8 cellular contexts compared by ENCODE assay signal in the genomic region with DNA sequence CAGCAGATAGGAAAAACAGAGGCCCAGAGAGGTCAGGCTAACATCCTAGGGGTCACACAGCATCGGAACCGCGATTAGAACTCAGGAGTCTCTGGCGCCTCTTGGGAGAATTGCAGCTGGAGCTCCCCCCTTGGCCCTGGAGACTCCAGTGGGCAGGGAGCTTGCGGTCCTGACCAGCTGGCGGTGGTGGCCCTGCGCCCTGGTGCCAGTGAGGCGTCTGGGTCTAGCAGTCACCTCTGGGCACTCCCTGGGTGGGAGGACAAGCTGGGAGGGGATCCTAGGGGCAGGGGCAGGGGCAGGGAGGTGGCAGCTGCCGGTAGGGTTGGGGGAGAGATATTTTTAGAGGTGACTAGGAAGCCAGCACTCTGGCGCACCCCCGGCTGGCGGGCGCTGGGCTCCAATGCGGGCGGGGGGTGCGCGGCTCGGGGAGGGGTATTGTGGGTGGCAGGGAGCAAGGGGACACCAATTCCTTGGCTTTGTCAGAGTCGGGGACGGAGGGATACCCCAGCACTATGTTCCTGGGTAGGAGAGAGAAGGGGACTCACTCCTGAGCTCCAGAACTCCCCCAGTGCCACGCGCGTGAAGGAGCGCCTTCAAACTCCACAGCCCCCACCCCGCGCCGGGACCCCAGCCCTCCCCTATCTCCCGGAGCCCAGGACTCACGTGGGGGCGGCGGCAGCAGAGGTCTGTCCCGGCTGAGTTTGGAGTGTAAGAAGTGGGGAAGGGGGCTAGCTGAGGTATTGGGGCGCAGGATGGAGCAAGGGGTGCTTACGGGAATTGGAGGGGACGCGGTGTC. TPM values are rescaled to one million over a fixed set of nuclear protein-coding genes. Genes with fewer than 3 reads are reported as not detected.
A peak's percentile ranks its signal among the peaks of the same experiment; 100 is the strongest.
DNase-seq lines count a peak whose midpoint lies in the region; ATAC-seq and TF ChIP-seq lines count a peak whose summit lies in the region.

No MANE protein-coding gene starts in this region.

- H3K9ac ChIP-seq in BLaER1: peak overlapping the region; percentile 48; the same call in 1 of the 2 replicates

- H3K4me1 ChIP-seq in BLaER1 (peaks cover 33% of the 10 kb centered on the region), adrenal gland (replicated peaks in 1 of 2) (peaks cover 8 to 10% of the 10 kb centered on the region in 2 donors)

- H3K4me3 ChIP-seq in BLaER1: peak overlapping the region; percentile 70
- H3K4me3 ChIP-seq in adrenal gland: peak overlapping the region in 2 of 4 donors; percentile 27 to 61

- H3K27me3 ChIP-seq in BLaER1 (peaks cover 51% of the 10 kb centered on the region), adrenal gland (peaks cover 2% of the 10 kb centered on the region)

- H3K36me3 ChIP-seq in BLaER1: no peaks in the 10 kb centered on the region
- no peaks in the 10 kb centered on the region for H3K36me3 ChIP-seq in adrenal gland (replicated peaks in 1 of 2)

- H4K20me1 ChIP-seq in BLaER1: peaks cover 2% of the 10 kb centered on the region; the same call in 1 of the 2 replicates

- no peak for TF ChIP-seq POLR2A in adrenal gland (IDR thresholded peaks at IDR 0.05)

- no peak for DNase-seq in chondrocyte (ENCODE audit: low spot score)
- no peak for DNase-seq in naive B cell
- DNase-seq in stimulated activated CD4-positive, alpha-beta T cell treated with anti-CD3 and anti-CD28 coated beads, Interleukin-4, amount 100 ng/mL, for 24 hours: no peak
- DNase-seq in adrenal gland: no peak
- DNase-seq in H4 (ENCODE audit: low spot score): no peak

- no peaks in the 10 kb centered on the region for H3K36me3 Mint-ChIP-seq in chondrocyte (ENCODE audit: low read depth)
- no peaks in the 10 kb centered on the region for H3K36me3 Mint-ChIP-seq in naive B cell

- peak overlapping the region; percentile 99 for H3K4me2 ChIP-seq in BLaER1

- H3K27ac Mint-ChIP-seq in chondrocyte (ENCODE audit: unreplicated experiment) (no peak overlapping the region), naive B cell (peak overlapping the region in 2 of 6 donors; percentile 69 to 74)

- intact Hi-C loops in adrenal gland (cut with DNase I): loop anchor here in 1 of 2 donors (5.0 kb wide), 2 partner anchors 48 to 62 kb away; no protein-coding TSS in a partner anchor

- H3K4me1 Mint-ChIP-seq in chondrocyte (ENCODE audit: low read depth): peaks cover 6% of the 10 kb centered on the region
- H3K4me1 Mint-ChIP-seq in naive B cell: peaks cover 18 to 32% (median 29%) of the 10 kb centered on the region in 3 donors

- H3K27me3 Mint-ChIP-seq in chondrocyte (ENCODE audit: low read depth) (peaks cover 23% of the 10 kb centered on the region), naive B cell (peaks cover 16 to 35% (median 18%) of the 10 kb centered on the region in 3 donors)

- ATAC-seq in HG03460 (IDR thresholded peaks at IDR 0.05; ENCODE audit: unreplicated experiment): peak; percentile 10
- ATAC-seq in naive B cell (ENCODE audit: low read depth in 2 of 2): no peak
- no peak for ATAC-seq in GM19395 (IDR thresholded peaks at IDR 0.05; ENCODE audit: unreplicated experiment)

- H3K9me3 ChIP-seq in BLaER1: no peaks in the 10 kb centered on the region
- no peaks in the 10 kb centered on the region for H3K9me3 ChIP-seq in adrenal gland (replicated peaks in 1 of 3)

- H3K27ac ChIP-seq in BLaER1 (no peak overlapping the region), adrenal gland (no peak overlapping the region)

- no peaks in the 10 kb centered on the region for H3K9me3 Mint-ChIP-seq in chondrocyte (ENCODE audit: low read depth)
- H3K9me3 Mint-ChIP-seq in naive B cell: no peaks in the 10 kb centered on the region

- TF ChIP-seq CTCF in chondrocyte (IDR thresholded peaks at IDR 0.05) (no peak), adrenal gland (IDR thresholded peaks at IDR 0.05) (no peak)

- H3K4me3 Mint-ChIP-seq in chondrocyte (ENCODE audit: unreplicated experiment) (peak overlapping the region; percentile 70), naive B cell (peak overlapping the region; percentile 77 to 95 (median 86))

- WGBS in adrenal gland, 4 donors: 0 to 12% (median 9%) methylated on average over 7 to 36 of the region's 36 CpGs

RNA-seq across cellular contexts. Expression of a gene that starts 0.6 kb away (rescaled TPM):
- total RNA-seq in chondrocyte (0.36 TPM in 1 of 3 replicates, not detected in the others), adrenal gland (under 1 TPM in 4 of 8 donors, not detected in 4; 0.25 to 0.84 (median 0.60) TPM)
- polyA plus RNA-seq in naive B cell (ENCODE audit: low read depth in 6 of 6) (under 1 TPM in 4 of 6 donors, not detected in 2; 0.25 to 0.58 (median 0.31) TPM), adrenal gland (under 1 TPM in 2 of 3 donors, not detected in 1; 0.56 to 0.61 TPM)
- 0.74 and 0.88 TPM in 2 replicates for total RNA-seq in H4 (2014; rRNA removed; shearing (Covaris generic))

RNA-seq across cellular contexts. Expression of a gene that starts 19.5 kb away (rescaled TPM):
- total RNA-seq in chondrocyte: not detected in 3 replicates
- polyA plus RNA-seq in naive B cell (ENCODE audit: low read depth in 6 of 6): 10 to 100 TPM in 4 of 6 donors, 1 to 10 TPM in 2; 8.1 to 28.4 (median 18.0) TPM
- total RNA-seq in adrenal gland: 10 to 100 TPM; 10.4 to 39.9 (median 17.5) TPM
- polyA plus RNA-seq in adrenal gland: 10 to 100 TPM in 2 of 3 donors, 1 to 10 TPM in 1; 4.4 to 15.1 (median 13.0) TPM
- total RNA-seq in H4 (2014; rRNA removed; shearing (Covaris generic)): not detected in 2 replicates

RNA-seq across cellular contexts. Expression of a gene that starts 19.6 kb away (rescaled TPM):
- not detected in 3 replicates for total RNA-seq in chondrocyte
- polyA plus RNA-seq in naive B cell (ENCODE audit: low read depth in 6 of 6): 10 to 100 TPM in 3 of 6 donors, 1 to 10 TPM in 3; 4.5 to 16.0 (median 11.3) TPM
- total RNA-seq in adrenal gland: 10 to 100 TPM in 1 of 8 donors, 1 to 10 TPM in 7; 1.2 to 31.9 (median 3.4) TPM
- 1 to 10 TPM; 3.2 to 6.5 (median 3.3) TPM for polyA plus RNA-seq in adrenal gland
- total RNA-seq in H4 (2014; rRNA removed; shearing (Covaris generic)): 0.87 TPM in 1 of 2 replicates, not detected in the other

Comparison
In these comparisons a context has a peak if more than half of its experiments do, and no peak if none do; other contexts are left out.
1. RNA of a gene that starts 19.5 kb away (total RNA-seq): 10.4 to 39.9 TPM in adrenal gland; not detected in chondrocyte and not detected in H4; every median in the first group is over 10 times any median in the second.